ENCODE assay signal across 8 cellular contexts in genomic region chr13:20174656-20175405, GRCh38. TPM values are rescaled to one million over a fixed set of nuclear protein-coding genes. Genes with fewer than 3 reads are reported as not detected.
DNase-seq lines count a peak whose midpoint lies in the region; ATAC-seq, FAIRE-seq and TF ChIP-seq lines count a peak whose summit lies in the region.

No MANE protein-coding gene starts in this region.

- TF ChIP-seq POLR2A in H54 (IDR thresholded peaks at IDR 0.05; ENCODE audit: low read depth, low read length) (no peak), prostate gland (IDR thresholded peaks at IDR 0.05) (no peak)

- peak; percentile 70 for DNase-seq in GM12864 (ENCODE audit: low read depth)
- peak; percentile 84 for DNase-seq in H54 (ENCODE audit: insufficient read length, low spot score)
- DNase-seq in LHCN-M2 (ENCODE audit: low read depth) = peak; percentile 94
- peak; percentile 59 to 69 for DNase-seq in activated CD4-positive, alpha-beta T cell treated with anti-CD3 and anti-CD28 coated beads, Interleukin-2, amount 50 U/mL, for 4 hours
- peak; percentile 44 for DNase-seq in prostate gland (ENCODE audit: low spot score)
- DNase-seq in NCI-H2171 treated with DMSO at 0.1 percent for 48 hours (lab: John Stamatoyannopoulos, UW) = no peak
- no peak for DNase-seq in dorsolateral prefrontal cortex

- TF ChIP-seq CTCF in GM12864 (IDR thresholded peaks at IDR 0.05; ENCODE audit: low read depth, low read length, missing control alignments) = no peak
- no peak for TF ChIP-seq CTCF in prostate gland (IDR thresholded peaks at IDR 0.05)
- TF ChIP-seq CTCF in dorsolateral prefrontal cortex (IDR thresholded peaks at IDR 0.05 in 54 of 56, conservative IDR thresholded peaks at IDR 0.05 in 2 of 56; ENCODE audit: low read depth in 1 of 56, partially characterized antibody in 56 of 56) = no peak

- H3K9me3 ChIP-seq in prostate gland = no peaks in the 10 kb centered on the region

- WGBS in prostate gland = 45% methylated on average over 22 of the region's 22 CpGs

- FAIRE-seq in H54 (lab: Jason Lieb, UNC) = peak; percentile 78

- H3K27ac ChIP-seq in prostate gland (peak overlapping the region in 1 of 2 donors; percentile 14), dorsolateral prefrontal cortex (no peak overlapping the region)

- ATAC-seq in esophagus mucosa = peak; percentile 98

- intact Hi-C loops in prostate gland (cut with DNase I) = no loop called here
- intact Hi-C loops in dorsolateral prefrontal cortex (cut with DNase I) = no loop called here

- no peaks in the 10 kb centered on the region for H3K36me3 ChIP-seq in prostate gland

- no peak overlapping the region for H3K4me3 ChIP-seq in GM12864 (ENCODE audit: low read depth, low read length)
- no peak overlapping the region for H3K4me3 ChIP-seq in prostate gland
- H3K4me3 ChIP-seq in dorsolateral prefrontal cortex = no peak overlapping the region

- no peaks in the 10 kb centered on the region for H3K4me1 ChIP-seq in prostate gland (replicated peaks)

- H3K27me3 ChIP-seq in prostate gland (replicated peaks; ENCODE audit: insufficient read depth) = no peaks in the 10 kb centered on the region
- peaks cover 0 to 46% (median 23%) of the 10 kb centered on the region in 45 donors for H3K27me3 ChIP-seq in dorsolateral prefrontal cortex

RNA-seq across cellular contexts. Expression of gene GJA3, which starts 14.0 kb away (rescaled TPM):
- total RNA-seq in LHCN-M2 (2014; rRNA removed) (0.40 and 0.51 TPM in 2 replicates), esophagus mucosa (1.5 TPM), prostate gland (1 to 10 TPM in 1 of 2 donors, under 1 TPM in 1; 0.59 to 5.2 TPM), dorsolateral prefrontal cortex (under 1 TPM in 24 of 120 experiments, not detected in 96; 0.07 to 0.24 (median 0.12) TPM)
- polyA plus RNA-seq in LHCN-M2 (2012) = 0.10 TPM

RNA-seq across cellular contexts. Expression of gene GJB2, which starts 17.9 kb away (rescaled TPM):
- total RNA-seq in LHCN-M2 (2014; rRNA removed) = 0.11 and 0.64 TPM in 2 replicates
- polyA plus RNA-seq in LHCN-M2 (2012) = 0.05 TPM
- total RNA-seq in esophagus mucosa = 1,565 TPM
- 1 to 10 TPM; 1.5 to 3.8 TPM for total RNA-seq in prostate gland
- 1 to 10 TPM in 82 of 120 experiments, under 1 TPM in 36, not detected in 2; 0.29 to 7.3 (median 1.4) TPM for total RNA-seq in dorsolateral prefrontal cortex

RNA-seq across cellular contexts. Expression of gene GJB6, which starts 57.3 kb away (rescaled TPM):
- not detected in 2 replicates for total RNA-seq in LHCN-M2 (2014; rRNA removed)
- not detected for polyA plus RNA-seq in LHCN-M2 (2012)
- total RNA-seq in esophagus mucosa = 369 TPM
- under 1 TPM; 0.28 to 0.32 TPM for total RNA-seq in prostate gland
- 100 to 1,000 TPM in 17 of 120 experiments, 10 to 100 TPM in 102, 1 to 10 TPM in 1; 9.8 to 193 (median 60.5) TPM for total RNA-seq in dorsolateral prefrontal cortex

Comparison
In these comparisons a context has a peak if more than half of its experiments do, and no peak if none do; other contexts are left out.
1. DNase-seq: peak in GM12864 (single experiment), H54 (single experiment), LHCN-M2 (single experiment), activated CD4-positive, alpha-beta T cell treated with anti-CD3 and anti-CD28 coated beads, Interleukin-2, amount 50 U/mL, for 4 hours (2 of 2) and prostate gland (single experiment); none in NCI-H2171 treated with DMSO at 0.1 percent for 48 hours (single experiment) and dorsolateral prefrontal cortex (0 of 10).
2. RNA of gene GJB2, which starts 17.9 kb away (total RNA-seq): 1,565 TPM in esophagus mucosa (single experiment); 1.5 to 3.8 TPM in prostate gland, 0.29 to 7.3 TPM in dorsolateral prefrontal cortex and 0.11 to 0.64 TPM in LHCN-M2; every median in the first group is over 100 times any median in the second.
3. RNA of gene GJB6, which starts 57.3 kb away (total RNA-seq): 369 TPM in esophagus mucosa (single experiment) and 9.8 to 193 TPM in dorsolateral prefrontal cortex; 0.28 to 0.32 TPM in prostate gland and not detected in LHCN-M2; every median in the first group is over 4 times any median in the second.